Comparison of ENCODE assay signal across 1 cellular context in the genomic region with DNA sequence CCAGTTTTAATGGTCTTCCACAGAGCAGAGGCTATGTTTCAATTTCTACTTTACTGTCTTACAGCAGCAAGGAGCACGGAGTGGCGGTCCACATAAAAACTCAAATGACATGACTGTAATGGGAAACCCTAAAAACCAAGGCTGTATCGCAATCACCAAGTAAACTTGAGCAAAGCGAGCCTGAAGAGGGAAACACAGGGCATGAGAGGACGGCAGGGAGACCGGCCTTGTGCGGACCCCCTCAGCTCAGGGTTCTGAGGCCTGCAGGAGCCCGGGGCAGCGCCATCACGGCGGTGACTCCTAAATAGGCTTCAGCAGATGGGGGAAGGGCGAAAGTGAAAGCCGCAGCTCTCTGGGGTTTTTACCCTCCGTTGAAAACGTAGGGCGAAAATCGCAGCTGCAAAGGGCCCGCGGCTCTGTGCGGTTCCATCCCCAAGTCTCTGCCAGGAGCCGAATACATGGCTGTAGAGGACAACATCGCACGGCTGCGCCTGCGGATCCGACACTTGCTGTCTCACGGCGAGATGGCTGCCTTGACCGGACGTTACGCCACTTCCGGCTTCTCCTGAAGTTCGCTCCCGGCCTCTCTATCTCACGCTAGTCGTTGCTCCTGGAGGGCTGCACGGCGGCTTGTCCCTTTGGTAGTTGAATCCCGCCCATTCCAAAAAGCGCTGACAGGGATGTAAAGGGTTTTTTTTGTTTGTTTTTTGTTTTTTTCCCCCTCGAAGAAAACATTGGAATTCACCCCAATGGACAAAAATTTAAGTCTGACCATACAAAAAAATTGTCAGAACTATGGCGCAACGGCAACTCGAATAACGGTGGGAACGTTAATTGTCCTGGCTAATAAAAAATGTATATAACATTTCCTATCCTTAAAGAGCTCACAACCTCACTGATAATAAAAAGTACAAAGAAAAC.
TF ChIP-seq lines count a peak whose summit lies in the region.

PSMB1 (minus strand) TSS at position 543 of the 921 bp plus-strand sequence; CDS start at position 478, 65 bp downstream.

TF ChIP-seq in K562, 482 proteins besides CTCF, POLR2A, EP300 and RAD21 (continued from another document and continues in another):
- TF ChIP-seq, protein P1, sequence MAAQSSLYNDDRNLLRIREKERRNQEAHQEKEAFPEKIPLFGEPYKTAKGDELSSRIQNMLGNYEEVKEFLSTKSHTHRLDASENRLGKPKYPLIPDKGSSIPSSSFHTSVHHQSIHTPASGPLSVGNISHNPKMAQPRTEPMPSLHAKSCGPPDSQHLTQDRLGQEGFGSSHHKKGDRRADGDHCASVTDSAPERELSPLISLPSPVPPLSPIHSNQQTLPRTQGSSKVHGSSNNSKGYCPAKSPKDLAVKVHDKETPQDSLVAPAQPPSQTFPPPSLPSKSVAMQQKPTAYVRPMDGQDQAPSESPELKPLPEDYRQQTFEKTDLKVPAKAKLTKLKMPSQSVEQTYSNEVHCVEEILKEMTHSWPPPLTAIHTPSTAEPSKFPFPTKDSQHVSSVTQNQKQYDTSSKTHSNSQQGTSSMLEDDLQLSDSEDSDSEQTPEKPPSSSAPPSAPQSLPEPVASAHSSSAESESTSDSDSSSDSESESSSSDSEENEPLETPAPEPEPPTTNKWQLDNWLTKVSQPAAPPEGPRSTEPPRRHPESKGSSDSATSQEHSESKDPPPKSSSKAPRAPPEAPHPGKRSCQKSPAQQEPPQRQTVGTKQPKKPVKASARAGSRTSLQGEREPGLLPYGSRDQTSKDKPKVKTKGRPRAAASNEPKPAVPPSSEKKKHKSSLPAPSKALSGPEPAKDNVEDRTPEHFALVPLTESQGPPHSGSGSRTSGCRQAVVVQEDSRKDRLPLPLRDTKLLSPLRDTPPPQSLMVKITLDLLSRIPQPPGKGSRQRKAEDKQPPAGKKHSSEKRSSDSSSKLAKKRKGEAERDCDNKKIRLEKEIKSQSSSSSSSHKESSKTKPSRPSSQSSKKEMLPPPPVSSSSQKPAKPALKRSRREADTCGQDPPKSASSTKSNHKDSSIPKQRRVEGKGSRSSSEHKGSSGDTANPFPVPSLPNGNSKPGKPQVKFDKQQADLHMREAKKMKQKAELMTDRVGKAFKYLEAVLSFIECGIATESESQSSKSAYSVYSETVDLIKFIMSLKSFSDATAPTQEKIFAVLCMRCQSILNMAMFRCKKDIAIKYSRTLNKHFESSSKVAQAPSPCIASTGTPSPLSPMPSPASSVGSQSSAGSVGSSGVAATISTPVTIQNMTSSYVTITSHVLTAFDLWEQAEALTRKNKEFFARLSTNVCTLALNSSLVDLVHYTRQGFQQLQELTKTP (IDR thresholded peaks at IDR 0.05; ENCODE audit: low read depth in 1 of 2, partially characterized antibody in 2 of 2) = peak in 1 of 2 experiments; percentile 72
- TF ChIP-seq GABPB2 (CRISPR knock-in tag; conservative IDR thresholded peaks at IDR 0.05) = 0 out of 2 replicates have a peak, but pooled peaks have one; percentile 49
- no peak for TF ChIP-seq ZNF75A (CRISPR knock-in tag; IDR thresholded peaks at IDR 0.05)
- TF ChIP-seq ATF7 (IDR thresholded peaks at IDR 0.05) = peak; percentile 88
- TF ChIP-seq POLR2B (IDR thresholded peaks at IDR 0.05; ENCODE audit: low read depth, partially characterized antibody) = peak; percentile 97
- TF ChIP-seq, protein P2, sequence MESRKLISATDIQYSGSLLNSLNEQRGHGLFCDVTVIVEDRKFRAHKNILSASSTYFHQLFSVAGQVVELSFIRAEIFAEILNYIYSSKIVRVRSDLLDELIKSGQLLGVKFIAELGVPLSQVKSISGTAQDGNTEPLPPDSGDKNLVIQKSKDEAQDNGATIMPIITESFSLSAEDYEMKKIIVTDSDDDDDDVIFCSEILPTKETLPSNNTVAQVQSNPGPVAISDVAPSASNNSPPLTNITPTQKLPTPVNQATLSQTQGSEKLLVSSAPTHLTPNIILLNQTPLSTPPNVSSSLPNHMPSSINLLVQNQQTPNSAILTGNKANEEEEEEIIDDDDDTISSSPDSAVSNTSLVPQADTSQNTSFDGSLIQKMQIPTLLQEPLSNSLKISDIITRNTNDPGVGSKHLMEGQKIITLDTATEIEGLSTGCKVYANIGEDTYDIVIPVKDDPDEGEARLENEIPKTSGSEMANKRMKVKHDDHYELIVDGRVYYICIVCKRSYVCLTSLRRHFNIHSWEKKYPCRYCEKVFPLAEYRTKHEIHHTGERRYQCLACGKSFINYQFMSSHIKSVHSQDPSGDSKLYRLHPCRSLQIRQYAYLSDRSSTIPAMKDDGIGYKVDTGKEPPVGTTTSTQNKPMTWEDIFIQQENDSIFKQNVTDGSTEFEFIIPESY (CRISPR knock-in tag; IDR thresholded peaks at IDR 0.05) = peak; percentile 79; the same call in 1 of the 2 replicates
- TF ChIP-seq RBM17 (IDR thresholded peaks at IDR 0.05; ENCODE audit: borderline replicate concordance, low read depth, low read length) = no peak
- no peak for TF ChIP-seq ZNF79 (CRISPR knock-in tag; IDR thresholded peaks at IDR 0.05; ENCODE audit: low read depth)
- no peak for TF ChIP-seq ETV6 (IDR thresholded peaks at IDR 0.05; ENCODE audit: borderline replicate concordance in 1 of 2, low read depth in 2 of 2, low read length in 1 of 2)
- peak; percentile 81; the same call in 1 of the 2 replicates for TF ChIP-seq ETV6 (CRISPR knock-in tag; IDR thresholded peaks at IDR 0.05; ENCODE audit: borderline replicate concordance)
- no peak for TF ChIP-seq TSC22D4 (tag; IDR thresholded peaks at IDR 0.05)
- TF ChIP-seq MITF (IDR thresholded peaks at IDR 0.05) = 0 out of 2 replicates have a peak, but pooled peaks have one; percentile 9
- TF ChIP-seq GABPB1 (CRISPR knock-in tag; IDR thresholded peaks at IDR 0.05) = peak; percentile 96
- TF ChIP-seq JUND (IDR thresholded peaks at IDR 0.05; ENCODE audit: borderline replicate concordance, low read depth, low read length) = peak; percentile 71
- TF ChIP-seq JUND (tag; IDR thresholded peaks at IDR 0.05; ENCODE audit: borderline replicate concordance, low read depth, low read length) = peak; percentile 45; the same call in 1 of the 3 replicates
- TF ChIP-seq MCM5 (IDR thresholded peaks at IDR 0.05; ENCODE audit: low read depth) = no peak
- TF ChIP-seq ZSCAN32 (CRISPR knock-in tag; IDR thresholded peaks at IDR 0.05) = 0 out of 2 replicates have a peak, but pooled peaks have one; percentile 3
- peak; percentile 55 for TF ChIP-seq PRPF4 (IDR thresholded peaks at IDR 0.05; ENCODE audit: insufficient read depth, low read depth, low read length, poor library complexity, severe bottlenecking)
- TF ChIP-seq CEBPZ (IDR thresholded peaks at IDR 0.05; ENCODE audit: borderline replicate concordance, low read depth, low read length) = no peak
- TF ChIP-seq, protein P3, sequence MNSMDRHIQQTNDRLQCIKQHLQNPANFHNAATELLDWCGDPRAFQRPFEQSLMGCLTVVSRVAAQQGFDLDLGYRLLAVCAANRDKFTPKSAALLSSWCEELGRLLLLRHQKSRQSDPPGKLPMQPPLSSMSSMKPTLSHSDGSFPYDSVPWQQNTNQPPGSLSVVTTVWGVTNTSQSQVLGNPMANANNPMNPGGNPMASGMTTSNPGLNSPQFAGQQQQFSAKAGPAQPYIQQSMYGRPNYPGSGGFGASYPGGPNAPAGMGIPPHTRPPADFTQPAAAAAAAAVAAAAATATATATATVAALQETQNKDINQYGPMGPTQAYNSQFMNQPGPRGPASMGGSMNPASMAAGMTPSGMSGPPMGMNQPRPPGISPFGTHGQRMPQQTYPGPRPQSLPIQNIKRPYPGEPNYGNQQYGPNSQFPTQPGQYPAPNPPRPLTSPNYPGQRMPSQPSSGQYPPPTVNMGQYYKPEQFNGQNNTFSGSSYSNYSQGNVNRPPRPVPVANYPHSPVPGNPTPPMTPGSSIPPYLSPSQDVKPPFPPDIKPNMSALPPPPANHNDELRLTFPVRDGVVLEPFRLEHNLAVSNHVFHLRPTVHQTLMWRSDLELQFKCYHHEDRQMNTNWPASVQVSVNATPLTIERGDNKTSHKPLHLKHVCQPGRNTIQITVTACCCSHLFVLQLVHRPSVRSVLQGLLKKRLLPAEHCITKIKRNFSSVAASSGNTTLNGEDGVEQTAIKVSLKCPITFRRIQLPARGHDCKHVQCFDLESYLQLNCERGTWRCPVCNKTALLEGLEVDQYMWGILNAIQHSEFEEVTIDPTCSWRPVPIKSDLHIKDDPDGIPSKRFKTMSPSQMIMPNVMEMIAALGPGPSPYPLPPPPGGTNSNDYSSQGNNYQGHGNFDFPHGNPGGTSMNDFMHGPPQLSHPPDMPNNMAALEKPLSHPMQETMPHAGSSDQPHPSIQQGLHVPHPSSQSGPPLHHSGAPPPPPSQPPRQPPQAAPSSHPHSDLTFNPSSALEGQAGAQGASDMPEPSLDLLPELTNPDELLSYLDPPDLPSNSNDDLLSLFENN (IDR thresholded peaks at IDR 0.05; ENCODE audit: low read depth in 2 of 2, low read length in 2 of 2) = 0 out of 4 replicates have a peak, but pooled peaks of 1 of the 2 experiments have one; percentile 44
- no peak for TF ChIP-seq TCF15 (CRISPR knock-in tag; IDR thresholded peaks at IDR 0.05)
- TF ChIP-seq MCM7 (IDR thresholded peaks at IDR 0.05) = no peak
- TF ChIP-seq FIP1L1 (IDR thresholded peaks at IDR 0.05; ENCODE audit: low read depth, low read length, poor library complexity, severe bottlenecking) = peak; percentile 40
- TF ChIP-seq TCF7 (IDR thresholded peaks at IDR 0.05; ENCODE audit: borderline replicate concordance) = no peak; the same call in 1 of the 2 replicates
- TF ChIP-seq ILK (tag; IDR thresholded peaks at IDR 0.05; ENCODE audit: borderline replicate concordance, low read depth) = no peak
- peak; percentile 94 for TF ChIP-seq ETS1 (conservative IDR thresholded peaks at IDR 0.05; ENCODE audit: control insufficient read depth, low read depth, low read length)
- peak; percentile 10 for TF ChIP-seq DIDO1 (tag; IDR thresholded peaks at IDR 0.05; ENCODE audit: low read depth)
- TF ChIP-seq EHMT2 (IDR thresholded peaks at IDR 0.05) = no peak
- TF ChIP-seq TARDBP (IDR thresholded peaks at IDR 0.05) = 0 out of 2 replicates have a peak, but pooled peaks have one; percentile 58
- TF ChIP-seq ZNF24 (IDR thresholded peaks at IDR 0.05) = no peak; the same call in 1 of the 2 replicates
- TF ChIP-seq HNRNPH1 (optimal IDR thresholded peaks at IDR 0.05; ENCODE audit: low read depth, low read length) = no peak
- TF ChIP-seq NFIC (IDR thresholded peaks at IDR 0.05) = peak; percentile 62
- TF ChIP-seq MCM2 (IDR thresholded peaks at IDR 0.05; ENCODE audit: low read depth) = no peak
- peak; percentile 54; the same call in 1 of the 2 replicates for TF ChIP-seq CTBP1 (IDR thresholded peaks at IDR 0.05; ENCODE audit: borderline replicate concordance)
- TF ChIP-seq, protein P4, sequence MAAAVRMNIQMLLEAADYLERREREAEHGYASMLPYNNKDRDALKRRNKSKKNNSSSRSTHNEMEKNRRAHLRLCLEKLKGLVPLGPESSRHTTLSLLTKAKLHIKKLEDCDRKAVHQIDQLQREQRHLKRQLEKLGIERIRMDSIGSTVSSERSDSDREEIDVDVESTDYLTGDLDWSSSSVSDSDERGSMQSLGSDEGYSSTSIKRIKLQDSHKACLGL (CRISPR knock-in tag; IDR thresholded peaks at IDR 0.05; ENCODE audit: borderline replicate concordance, poor library complexity, severe bottlenecking) = no peak
- no peak for TF ChIP-seq ZNF165 (CRISPR knock-in tag; IDR thresholded peaks at IDR 0.05; ENCODE audit: borderline replicate concordance)
- no peak for TF ChIP-seq HOXB6 (CRISPR knock-in tag; IDR thresholded peaks at IDR 0.05; ENCODE audit: borderline replicate concordance)
- TF ChIP-seq RCOR1 (IDR thresholded peaks at IDR 0.05; ENCODE audit: borderline replicate concordance in 1 of 2, low read depth in 2 of 2, low read length in 2 of 2) = peak in 1 of 2 experiments; percentile 51; a peak in 1 of 4 replicates
- TF ChIP-seq RBBP5 (IDR thresholded peaks at IDR 0.05; ENCODE audit: borderline replicate concordance, insufficient read depth, low read length, poor library complexity, severe bottlenecking) = peak; percentile 98
- peak in 1 of 2 experiments; percentile 84; a peak in 2 of 4 replicates for TF ChIP-seq FOXA3 (CRISPR knock-in tag; conservative IDR thresholded peaks at IDR 0.05 in 1 of 2, IDR thresholded peaks at IDR 0.05 in 1 of 2)
